In genomic region chr1:40860706-40861226, GRCh38 we compare ENCODE assay signal across 8 cellular contexts. TPM values are rescaled to one million over a fixed set of nuclear protein-coding genes. Genes with fewer than 3 reads are reported as not detected.
DNase-seq lines count a peak whose midpoint lies in the region; ATAC-seq, FAIRE-seq and TF ChIP-seq lines count a peak whose summit lies in the region.

No MANE protein-coding gene starts in this region.

- no peaks in the 10 kb centered on the region for H4K20me1 ChIP-seq in osteoblast (ENCODE audit: insufficient read depth, low read length)

- H3K9me3 Mint-ChIP-seq in CD4-positive, alpha-beta memory T cell, result no peaks in the 10 kb centered on the region

- peaks cover 0 to 4% of the 10 kb centered on the region in 2 donors for H3K27me3 Mint-ChIP-seq in CD4-positive, alpha-beta memory T cell

- peak overlapping the region; percentile 81 for H2AFZ ChIP-seq in osteoblast (ENCODE audit: low read length)

- CTCF ChIA-PET in CD4-positive, alpha-beta memory T cell (lab: Charles Lee; ENCODE audit: partially characterized antibody), result interaction anchor here (1.3 to 1.7 kb wide), 3 partner anchors 11 to 143 kb away, joined by 3 to 5 read pairs (median 5); no protein-coding TSS in a partner anchor

- H3K36me3 ChIP-seq in CD4-positive, alpha-beta memory T cell (ENCODE audit: insufficient read depth, low read length), result no peaks in the 10 kb centered on the region
- H3K36me3 ChIP-seq in osteoblast (ENCODE audit: insufficient read depth, low read length), result no peaks in the 10 kb centered on the region

- TF ChIP-seq CTCF in fibroblast of the aortic adventitia (IDR thresholded peaks at IDR 0.05; ENCODE audit: insufficient read depth, low read length) (no peak), osteoblast (IDR thresholded peaks at IDR 0.05; ENCODE audit: extremely low read depth, low read depth, low read length) (no peak), D721Med (IDR thresholded peaks at IDR 0.05; ENCODE audit: insufficient read depth, missing control alignments) (no peak)

- peaks cover 0 to 4% of the 10 kb centered on the region in 2 donors for H3K36me3 Mint-ChIP-seq in CD4-positive, alpha-beta memory T cell

- no peak for DNase-seq in CD4-positive, alpha-beta memory T cell
- DNase-seq in SKM-1 (lab: John Stamatoyannopoulos, UW; ENCODE audit: unreplicated experiment) (peak; percentile 78), fibroblast of the aortic adventitia (ENCODE audit: low read depth) (no peak), osteoblast (ENCODE audit: insufficient read length, low spot score, missing footprints) (no peak), D721Med (ENCODE audit: insufficient read length, low spot score) (no peak)
- DNase-seq in activated effector memory CD4-positive, alpha-beta T cell treated with Interleukin-2 at 50 U/mL for 16 hours, result no peak

- ATAC-seq in GM18498 (IDR thresholded peaks at IDR 0.05; ENCODE audit: unreplicated experiment), result no peak
- ATAC-seq in GM21786 (IDR thresholded peaks at IDR 0.05; ENCODE audit: unreplicated experiment), result no peak

- H3K9me3 ChIP-seq in CD4-positive, alpha-beta memory T cell (ENCODE audit: control insufficient read depth in 1 of 2, low read length in 2 of 2), result no peaks in the 10 kb centered on the region
- no peaks in the 10 kb centered on the region for H3K9me3 ChIP-seq in osteoblast (ENCODE audit: low read depth, low read length)

- FAIRE-seq in D721Med (lab: Jason Lieb, UNC), result no peak

- peaks cover 14% of the 10 kb centered on the region for H3K4me1 ChIP-seq in CD4-positive, alpha-beta memory T cell (ENCODE audit: insufficient read depth, low read length)
- H3K4me1 ChIP-seq in osteoblast (ENCODE audit: insufficient read depth, low read length), result peaks cover 9% of the 10 kb centered on the region

- H3K4me3 Mint-ChIP-seq in CD4-positive, alpha-beta memory T cell, result peak overlapping the region; percentile 79 to 92 (median 84)

- H3K4me1 Mint-ChIP-seq in CD4-positive, alpha-beta memory T cell, result peaks cover 7 to 15% (median 10%) of the 10 kb centered on the region in 4 donors

- H3K4me3 ChIP-seq in CD4-positive, alpha-beta memory T cell (ENCODE audit: low read length in 2 of 2), result no peak overlapping the region
- H3K4me3 ChIP-seq in fibroblast of the aortic adventitia (ENCODE audit: low read depth, low read length) (peak overlapping the region; percentile 64), osteoblast (ENCODE audit: insufficient read depth, low read length) (peak overlapping the region; percentile 77)

- intact Hi-C loops in CD4-positive, alpha-beta memory T cell (cut with micrococcal nuclease), result loop anchor here (5.0 kb wide), 1 partner anchor 382 kb away; the partner anchor contains the start of gene SCMH1

- H3K27ac ChIP-seq in CD4-positive, alpha-beta memory T cell (ENCODE audit: low read depth, low read length), result no peak overlapping the region
- no peak overlapping the region for H3K27ac ChIP-seq in osteoblast (ENCODE audit: low read depth, low read length)

- peak overlapping the region in 6 of 7 donors; percentile 43 to 90 (median 79) for H3K27ac Mint-ChIP-seq in CD4-positive, alpha-beta memory T cell

- H3K27me3 ChIP-seq in CD4-positive, alpha-beta memory T cell (ENCODE audit: insufficient read depth, low read length), result no peaks in the 10 kb centered on the region
- no peaks in the 10 kb centered on the region for H3K27me3 ChIP-seq in osteoblast (ENCODE audit: insufficient read depth, low read length)

- POLR2A ChIA-PET in CD4-positive, alpha-beta memory T cell (lab: Charles Lee; ENCODE audit: partially characterized antibody), result interaction anchor here (2.4 to 2.6 kb wide), 4 partner anchors 11 to 169 kb away, joined by 13 to 46 read pairs (median 22); partner anchors contain the start of gene NFYC

- H3K4me2 ChIP-seq in osteoblast (ENCODE audit: insufficient read depth, low read length), result peak overlapping the region; percentile 84

- H3K79me2 ChIP-seq in osteoblast (ENCODE audit: insufficient read depth, low read length), result no peaks in the 10 kb centered on the region

RNA-seq across cellular contexts. Expression of gene CITED4, which starts 1.4 kb away (rescaled TPM):
- 1 to 10 TPM; 8.1 to 8.4 TPM for total RNA-seq in CD4-positive, alpha-beta memory T cell
- polyA plus RNA-seq in CD4-positive, alpha-beta memory T cell, result 10 to 100 TPM; 12.0 to 20.1 TPM
- total RNA-seq in fibroblast of the aortic adventitia (ENCODE audit: low replicate concordance), result 3.5 and 3.6 TPM in 2 replicates
- 1.2 and 3.3 TPM in 2 replicates for total RNA-seq in osteoblast

Comparison
In these comparisons a context has a peak if more than half of its experiments do, and no peak if none do; other contexts are left out.
1. H3K4me3 ChIP-seq: peak in fibroblast of the aortic adventitia (single experiment) and osteoblast (single experiment); none in CD4-positive, alpha-beta memory T cell (0 of 2).